In genomic region chr7:67375427-67375826, GRCh38 we compare ENCODE assay signal across 2 cellular contexts.
A peak's percentile ranks its signal among the peaks of the same experiment; 100 is the strongest.
TF ChIP-seq lines count a peak whose summit lies in the region.

No MANE protein-coding gene starts in this region.

TF ChIP-seq in HepG2, 621 proteins besides CTCF, POLR2A, EP300 and RAD21:
- TF ChIP-seq ZNF12 (CRISPR knock-in tag; IDR thresholded peaks at IDR 0.05): peak; percentile 96
- TF ChIP-seq HNF4G (IDR thresholded peaks at IDR 0.05; ENCODE audit: borderline replicate concordance, low read depth, low read length): no peak
- TF ChIP-seq HNF4G (CRISPR knock-in tag; IDR thresholded peaks at IDR 0.05; ENCODE audit: borderline replicate concordance, low read depth): no peak

TF ChIP-seq in K562, 482 proteins besides CTCF, POLR2A, EP300 and RAD21:
- TF ChIP-seq ZNF12 (CRISPR knock-in tag; IDR thresholded peaks at IDR 0.05) (peak; percentile 97), PPARD (CRISPR knock-in tag; IDR thresholded peaks at IDR 0.05) (no peak)
